In genomic region chr17:35025541-35025940, GRCh38 we compare ENCODE assay signal across 19 cellular contexts.
"Had no signal": no experiment of that assay in that cellular context is flagged by ENCODE, and none has a peak within 500 bp of the region (broad histone marks: within the 10 kb centered on the region; RNA-seq: fewer than 3 reads in every experiment).

No MANE protein-coding gene starts in this region.

- ATAC-seq: heart left ventricle; left colon; pancreas; sciatic nerve; SK-N-SH treated with all-trans-retinoic acid at 6 μM for 48 hours; stimulated activated naive CD8-positive, alpha-beta T cell treated with anti-CD3 and anti-CD28 coated beads, Interleukin-15, amount 100 ng/mL, for 72 hours had no signal

- H3K4me3 Mint-ChIP-seq: activated B cell treated with CpG ODN at 0.5 μM for 24 hours; activated CD4-positive, alpha-beta T cell treated with anti-CD3 and anti-CD28 coated beads, Interleukin-2, amount 10 ng/mL, durations not matched to agents 24 days and 14 days; activated naive CD4-positive, alpha-beta T cell treated with anti-CD3 and anti-CD28 coated beads, Interleukin-2, amount 10 ng/mL, durations not matched to agents 7 days and 5 days; stimulated activated naive CD8-positive, alpha-beta T cell treated with anti-CD3 and anti-CD28 coated beads, Interleukin-15, amount 100 ng/mL, for 72 hours had no signal

- H3K27ac ChIP-seq: adrenal gland, coronary artery, heart left ventricle, pancreas, thoracic aorta had no signal

- H3K4me3 ChIP-seq: adrenal gland, coronary artery, heart left ventricle, lung, pancreas, thoracic aorta had no signal

- H3K27me3 Mint-ChIP-seq: activated B cell treated with CpG ODN at 0.5 μM for 24 hours; activated CD4-positive, alpha-beta T cell treated with anti-CD3 and anti-CD28 coated beads, Interleukin-2, amount 10 ng/mL, durations not matched to agents 24 days and 14 days; activated naive CD4-positive, alpha-beta T cell treated with anti-CD3 and anti-CD28 coated beads, Interleukin-2, amount 10 ng/mL, durations not matched to agents 7 days and 5 days; stimulated activated naive CD8-positive, alpha-beta T cell treated with anti-CD3 and anti-CD28 coated beads, Interleukin-15, amount 100 ng/mL, for 72 hours had no signal

- DNase-seq: activated B cell treated with CpG ODN at 0.5 μM for 24 hours; activated CD4-positive, alpha-beta T cell treated with anti-CD3 and anti-CD28 coated beads, Interleukin-2, amount 10 ng/mL, durations not matched to agents 24 days and 14 days; activated naive CD4-positive, alpha-beta T cell treated with anti-CD3 and anti-CD28 coated beads, Interleukin-2, amount 10 ng/mL, durations not matched to agents 7 days and 5 days; adrenal gland; central memory CD4-positive, alpha-beta T cell; effector CD4-positive, alpha-beta T cell; heart left ventricle; immature natural killer cell; left colon; midbrain; pancreas; stimulated activated naive CD8-positive, alpha-beta T cell treated with anti-CD3 and anti-CD28 coated beads, Interleukin-15, amount 100 ng/mL, for 72 hours; T-helper 2 cell had no signal

- H3K9me3 ChIP-seq: adrenal gland, heart left ventricle, pancreas, thoracic aorta had no signal

- H3K27ac Mint-ChIP-seq: activated B cell treated with CpG ODN at 0.5 μM for 24 hours; activated T-helper 2 cell treated with anti-CD3 and anti-CD28 coated beads, Interferon-gamma antibody, Interleukin-2, Interleukin-4, amounts not matched to agents 10 μg/mL and 5 μg/mL and 100 μg/mL, durations not matched to agents 14 hours and 24 hours and 36 hours; stimulated activated naive CD8-positive, alpha-beta T cell treated with anti-CD3 and anti-CD28 coated beads, Interleukin-15, amount 100 ng/mL, for 72 hours had no signal

- H3K36me3 ChIP-seq: pancreas, thoracic aorta had no signal

- H3K27me3 ChIP-seq: adrenal gland, heart left ventricle, pancreas had no signal

- H3K9me3 Mint-ChIP-seq: activated B cell treated with CpG ODN at 0.5 μM for 24 hours; activated CD4-positive, alpha-beta T cell treated with anti-CD3 and anti-CD28 coated beads, Interleukin-2, amount 10 ng/mL, durations not matched to agents 24 days and 14 days; activated naive CD4-positive, alpha-beta T cell treated with anti-CD3 and anti-CD28 coated beads, Interleukin-2, amount 10 ng/mL, durations not matched to agents 7 days and 5 days; activated T-helper 2 cell treated with anti-CD3 and anti-CD28 coated beads, Interferon-gamma antibody, Interleukin-2, Interleukin-4, amounts not matched to agents 10 μg/mL and 5 μg/mL and 100 μg/mL, durations not matched to agents 14 hours and 24 hours and 36 hours; immature natural killer cell; stimulated activated naive CD8-positive, alpha-beta T cell treated with anti-CD3 and anti-CD28 coated beads, Interleukin-15, amount 100 ng/mL, for 72 hours had no signal
